8 cellular contexts compared by ENCODE assay signal in genomic region chr3:45547764-45548683, GRCh38.
DNase-seq lines count a peak whose midpoint lies in the region; ATAC-seq and TF ChIP-seq lines count a peak whose summit lies in the region.

No MANE protein-coding gene starts in this region.

- no peak for ATAC-seq in HG02970 (IDR thresholded peaks at IDR 0.05; ENCODE audit: low FRiP score, unreplicated experiment)
- no peak for ATAC-seq in HG03571 (IDR thresholded peaks at IDR 0.05; ENCODE audit: unreplicated experiment)

- H3K27me3 ChIP-seq in HL-60 (ENCODE audit: insufficient read depth, poor library complexity, severe bottlenecking) (no peaks in the 10 kb centered on the region), mucosa of rectum (ENCODE audit: control insufficient read depth in 2 of 2, insufficient read depth in 2 of 2, low read length in 2 of 2) (no peaks in the 10 kb centered on the region)

- H3K9ac ChIP-seq in mucosa of rectum (ENCODE audit: low read depth in 1 of 2, low read length in 2 of 2) = no peak overlapping the region

- TF ChIP-seq CTCF in AG09309 (IDR thresholded peaks at IDR 0.05; ENCODE audit: control insufficient read depth, insufficient read depth, low read depth, low read length, missing control alignments) (no peak), HL-60 (IDR thresholded peaks at IDR 0.05; ENCODE audit: insufficient read depth, low read length) (no peak), coronary artery (IDR thresholded peaks at IDR 0.05) (no peak)

- H3K4me3 ChIP-seq in AG09309 (ENCODE audit: control insufficient read depth, low read depth, low read length) = no peak overlapping the region
- no peak overlapping the region for H3K4me3 ChIP-seq in HL-60 (replicated peaks; ENCODE audit: insufficient read depth, low read length)
- H3K4me3 ChIP-seq in coronary artery = no peak overlapping the region
- no peak overlapping the region for H3K4me3 ChIP-seq in mucosa of rectum (ENCODE audit: low read length in 2 of 2)

- H3K9me3 ChIP-seq in mucosa of rectum (ENCODE audit: control insufficient read depth in 2 of 2, low read length in 2 of 2) = no peaks in the 10 kb centered on the region

- H3K27ac ChIP-seq in HL-60 (replicated peaks) (peak overlapping the region; percentile 8), coronary artery (peak overlapping the region; percentile 14 to 84), mucosa of rectum (ENCODE audit: low read depth in 2 of 2, low read length in 2 of 2) (peak overlapping the region; percentile 66 to 72)

- peaks cover 3 to 5% of the 10 kb centered on the region in 2 donors for H3K36me3 ChIP-seq in mucosa of rectum (ENCODE audit: control insufficient read depth in 2 of 2, insufficient read depth in 2 of 2, low read length in 2 of 2)

- peaks cover 16 to 18% of the 10 kb centered on the region in 2 donors for H3K4me1 ChIP-seq in mucosa of rectum (ENCODE audit: control insufficient read depth in 2 of 2, insufficient read depth in 2 of 2, low read length in 2 of 2)

- DNase-seq in AG09309 (ENCODE audit: low read depth) = peak; percentile 51
- peak in 1 of 2 experiments; percentile 56 for DNase-seq in HL-60 (ENCODE audit: low read depth in 1 of 2, low spot score in 1 of 2)
- DNase-seq in coronary artery (ENCODE audit: low spot score) = no peak
- no peak for DNase-seq in NCI-H82 treated with DMSO at 0.1 percent for 48 hours (lab: John Stamatoyannopoulos, UW; ENCODE audit: unreplicated experiment)
- no peak for DNase-seq in AG08396 (ENCODE audit: low spot score)

Comparison
In these comparisons a context has a peak if more than half of its experiments do, and no peak if none do; other contexts are left out.
1. H3K27ac ChIP-seq: peak in every context shown above with its lines; median percentile 69 in mucosa of rectum; 49 in coronary artery; 8 in HL-60.